ENCODE assay signal across 22 cellular contexts in the genomic region with DNA sequence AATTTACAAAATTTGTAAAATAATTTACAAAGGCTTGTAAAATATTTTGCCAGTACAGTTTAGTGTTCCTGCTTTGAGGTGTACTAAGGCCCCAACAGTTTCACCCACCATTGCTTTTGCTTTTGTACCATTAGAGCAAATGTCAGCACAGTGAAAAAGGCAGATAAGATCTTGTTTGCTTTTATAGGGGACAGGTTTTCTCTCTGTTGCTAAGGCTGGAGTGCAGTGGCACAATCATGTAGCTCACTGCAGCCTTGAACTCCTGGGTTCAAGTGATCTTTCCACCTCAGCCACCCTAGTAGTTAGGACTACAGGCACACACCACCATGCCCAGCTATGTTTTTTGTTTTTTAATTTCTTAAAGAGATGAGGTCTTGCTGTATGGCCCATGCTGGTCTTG. TPM values are rescaled to one million over a fixed set of nuclear protein-coding genes. Genes with fewer than 3 reads are reported as not detected.
"Had no signal": no experiment of that assay in that cellular context is flagged by ENCODE, and none has a peak within 500 bp of the region (broad histone marks: within the 10 kb centered on the region; RNA-seq: fewer than 3 reads in every experiment).

No MANE protein-coding gene starts in this region.

- ATAC-seq: left colon; left lung; lower lobe of right lung; naive thymus-derived CD8-positive, alpha-beta T cell; right cardiac atrium; stimulated activated memory B cell treated with anti-CD40 and anti-IgM and Interleukin-4, amounts not matched to agents 10 μg/mL and 1 μg/mL and 100 μg/mL, for 72 hours; stimulated activated naive CD8-positive, alpha-beta T cell treated with anti-CD3 and anti-CD28 coated beads, Interleukin-15, amount 100 ng/mL, for 72 hours had no signal

- H3K4me1 ChIP-seq: left lung, lower lobe of right lung, sigmoid colon, tibial nerve, uterus had no signal

- H3K4me3 ChIP-seq: left lung, lower lobe of right lung, sigmoid colon, smooth muscle cell, tibial nerve, uterus had no signal

- H3K9me3 ChIP-seq: left lung, lower lobe of right lung, sigmoid colon, tibial nerve, uterus had no signal

- H3K36me3 ChIP-seq: left lung, lower lobe of right lung, sigmoid colon, uterus had no signal

- H3K27me3 ChIP-seq: left lung, sigmoid colon, tibial nerve, uterus had no signal

- DNase-seq: hippocampal formation; kidney; left colon; left lung; lower lobe of right lung; mammary epithelial cell; mesenchymal stem cell; naive thymus-derived CD8-positive, alpha-beta T cell; nucleus accumbens; right cardiac atrium; sigmoid colon; stimulated activated CD4-positive, alpha-beta T cell treated with anti-CD3 and anti-CD28 coated beads, Interleukin-1b, Interleukin-23, amount 100 ng/mL, for 48 hours; stimulated activated CD4-positive, alpha-beta T cell treated with anti-CD3 and anti-CD28 coated beads, Interleukin-2, amount 100 ng/mL, for 48 hours; stimulated activated CD4-positive, alpha-beta T cell treated with anti-CD3 and anti-CD28 coated beads, Interleukin-4, amount 100 ng/mL, for 4 hours; stimulated activated CD8-positive, alpha-beta memory T cell treated with anti-CD3 and anti-CD28 coated beads, Interleukin-4, amount 100 ng/mL, for 48 hours; stimulated activated naive CD4-positive, alpha-beta T cell treated with Interleukin-2 at 50 U/mL for 16 hours; stimulated activated naive CD8-positive, alpha-beta T cell treated with anti-CD3 and anti-CD28 coated beads, Interleukin-15, amount 100 ng/mL, for 72 hours; substantia nigra; uterus had no signal

- H3K27ac ChIP-seq: left lung, lower lobe of right lung, sigmoid colon, tibial nerve, uterus had no signal

RNA-seq across cellular contexts. Expression of gene ANKRD29, which starts 56.8 kb away (rescaled TPM):
- total RNA-seq: naive thymus-derived CD8-positive, alpha-beta T cell had no signal
- polyA plus RNA-seq: naive thymus-derived CD8-positive, alpha-beta T cell; smooth muscle cell had no signal
